ENCODE assay signal across 24 cellular contexts in genomic region chr14:48725001-48725734, GRCh38.
DNase-seq lines count a peak whose midpoint lies in the region; ATAC-seq, FAIRE-seq and TF ChIP-seq lines count a peak whose summit lies in the region.
"Had no signal": no experiment of that assay in that cellular context is flagged by ENCODE, and none has a peak within 500 bp of the region (broad histone marks: within the 10 kb centered on the region; RNA-seq: fewer than 3 reads in every experiment).

No MANE protein-coding gene starts in this region.

- H3K4me1 ChIP-seq in skeletal muscle satellite cell (ENCODE audit: control insufficient read depth, insufficient read depth, low read length) (peaks cover 8% of the 10 kb centered on the region), tibial nerve (peaks cover 0 to 5% (median 0%) of the 10 kb centered on the region in 4 donors)

- no peak for ATAC-seq in GM18909 (IDR thresholded peaks at IDR 0.05; ENCODE audit: poor library complexity, unreplicated experiment)
- ATAC-seq in HG03159 (IDR thresholded peaks at IDR 0.05; ENCODE audit: unreplicated experiment): no peak
- ATAC-seq in GM21526 (IDR thresholded peaks at IDR 0.05; ENCODE audit: low FRiP score, unreplicated experiment): no peak
- ATAC-seq: activated CD8-positive, alpha-beta T cell treated with anti-CD3 and anti-CD28 coated beads, Interleukin-2, amount 10 ng/mL, durations not matched to agents 7 days and 5 days; left lobe of liver had no signal

- no peak for TF ChIP-seq EP300 in tibial nerve (IDR thresholded peaks at IDR 0.05)

- H3K36me3 ChIP-seq in skeletal muscle satellite cell (ENCODE audit: insufficient read depth, low read length): no peaks in the 10 kb centered on the region
- no peaks in the 10 kb centered on the region for H3K36me3 ChIP-seq in tibial nerve
- H3K36me3 ChIP-seq: neutrophil had no signal

- in situ Hi-C loops in astrocyte of the cerebellum (cut with HindIII; ENCODE audit: low sequenced_read_pairs): no loop called here

- peak overlapping the region; percentile 18 for H3K4me2 ChIP-seq in skeletal muscle satellite cell (ENCODE audit: low read length)

- peak; percentile 2 for DNase-seq in HTR-8/SVneo (ENCODE audit: insufficient read length, low spot score)
- DNase-seq in astrocyte of the cerebellum (ENCODE audit: low read depth): peak; percentile 72
- DNase-seq in glomerular visceral epithelial cell (ENCODE audit: extremely low spot score): peak; percentile 78
- no peak for DNase-seq in tibial nerve (ENCODE audit: low spot score in 2 of 2)
- DNase-seq: activated CD4-positive, alpha-beta T cell treated with anti-CD3 and anti-CD28 coated beads for 1 hour; activated CD8-positive, alpha-beta T cell treated with anti-CD3 and anti-CD28 coated beads, Interleukin-2, amount 10 ng/mL, durations not matched to agents 7 days and 5 days; Calu3; DMS79 treated with DMSO at 0.1 percent for 48 hours; foreskin melanocyte; KG1; NCI-H1417; NCI-H2081 treated with DMSO at 0.1 percent for 48 hours; NCI-H446; NCI-H82; retina; RPMI8226; stimulated activated CD4-positive, alpha-beta T cell treated with anti-CD3 and anti-CD28 coated beads, Interleukin-2, amount 100 ng/mL, for 24 hours had no signal

- no peak for TF ChIP-seq POLR2A in tibial nerve (IDR thresholded peaks at IDR 0.05)

- FAIRE-seq in HTR-8/SVneo (lab: Jason Lieb, UNC): no peak

- H3K4me3 ChIP-seq in astrocyte of the cerebellum (ENCODE audit: low read depth, low read length): no peak overlapping the region
- no peak overlapping the region for H3K4me3 ChIP-seq in skeletal muscle satellite cell (ENCODE audit: low read length)
- no peak overlapping the region for H3K4me3 ChIP-seq in tibial nerve

- no peak overlapping the region for H3K27ac ChIP-seq in tibial nerve
- H3K27ac ChIP-seq: C4-2B, neutrophil had no signal

- peak overlapping the region; percentile 28 for H3K9ac ChIP-seq in skeletal muscle satellite cell (ENCODE audit: low read depth, low read length)

- no peak for TF ChIP-seq CTCF in astrocyte of the cerebellum (IDR thresholded peaks at IDR 0.05; ENCODE audit: low read depth, low read length, missing control alignments)
- TF ChIP-seq CTCF in tibial nerve (IDR thresholded peaks at IDR 0.05): no peak

- no peaks in the 10 kb centered on the region for H3K9me3 ChIP-seq in skeletal muscle satellite cell (replicated peaks; ENCODE audit: low read length)
- no peaks in the 10 kb centered on the region for H3K9me3 ChIP-seq in tibial nerve
- H3K9me3 ChIP-seq: neutrophil had no signal

- WGBS in tibial nerve, 2 donors: 55 to 59% methylated on average over 6 of the region's 6 CpGs

- H3K27me3 ChIP-seq in skeletal muscle satellite cell (ENCODE audit: control insufficient read depth, insufficient read depth, low read length) (no peaks in the 10 kb centered on the region), tibial nerve (no peaks in the 10 kb centered on the region)
- H3K27me3 ChIP-seq: neutrophil had no signal

Comparison
In these comparisons a context has a peak if more than half of its experiments do, and no peak if none do; other contexts are left out.
1. DNase-seq: peak in HTR-8/SVneo (single experiment), astrocyte of the cerebellum (single experiment) and glomerular visceral epithelial cell (single experiment); none in tibial nerve (0 of 2).